Comparison of ENCODE assay signal across 16 cellular contexts in the genomic region with DNA sequence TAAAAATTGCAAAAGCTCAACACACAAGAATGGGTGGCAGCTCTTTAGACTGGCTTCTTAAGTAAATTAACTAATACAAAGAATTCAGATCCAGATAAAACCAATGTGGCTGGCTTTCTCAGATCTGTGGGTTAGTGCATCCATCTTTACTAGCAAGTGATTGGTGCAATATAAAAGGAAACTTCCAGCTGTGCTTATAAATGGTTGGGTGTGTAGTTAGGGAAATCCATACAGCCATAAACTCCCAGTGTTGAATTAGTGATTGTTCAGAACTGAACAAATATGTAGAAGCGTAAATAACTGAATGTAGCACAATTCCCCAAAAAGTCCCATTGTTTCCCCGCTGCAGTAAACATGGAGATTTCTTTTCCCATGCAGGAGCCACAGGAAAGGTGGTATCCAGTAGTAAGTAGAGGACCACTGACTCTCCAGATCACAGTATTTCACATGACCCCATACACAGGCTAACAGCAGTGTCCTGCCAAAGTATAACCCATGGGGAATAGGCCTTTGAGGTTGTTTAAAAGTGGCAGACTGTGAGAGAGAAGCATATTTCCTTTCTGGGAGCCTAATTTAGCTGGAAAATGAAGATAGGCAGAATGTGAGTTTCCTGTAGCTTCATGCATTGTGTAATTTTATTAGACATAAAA.
"Had no signal": no experiment of that assay in that cellular context is flagged by ENCODE, and none has a peak within 500 bp of the region (broad histone marks: within the 10 kb centered on the region; RNA-seq: fewer than 3 reads in every experiment).

No MANE protein-coding gene starts in this region.

- H3K79me2 ChIP-seq: hepatocyte had no signal

- H3K27me3 ChIP-seq: body of pancreas, foreskin keratinocyte, hepatocyte had no signal

- H3K27ac ChIP-seq: body of pancreas, foreskin keratinocyte, hepatocyte had no signal

- H3K9me3 ChIP-seq: body of pancreas had no signal

- H3K4me1 ChIP-seq: foreskin keratinocyte had no signal

- H3K4me2 ChIP-seq: hepatocyte had no signal

- H3K4me3 ChIP-seq: body of pancreas, hepatocyte had no signal

- H2AFZ ChIP-seq: hepatocyte had no signal

- DNase-seq: activated CD4-positive, alpha-beta T cell treated with anti-CD3 and anti-CD28 coated beads, Interleukin-2, amount 50 U/mL, for 1 hour; activated CD8-positive, alpha-beta memory T cell treated with anti-CD3 and anti-CD28 coated beads, Interleukin-2, amount 50 U/mL, for 4 hours; activated naive CD4-positive, alpha-beta T cell treated with anti-CD3 and anti-CD28 coated beads for 36 hours; activated T-cell treated with anti-CD3 and anti-CD28 coated beads, Interleukin-2, amount 50 U/mL, for 4 hours; body of pancreas; effector memory CD4-positive, alpha-beta T cell; foreskin keratinocyte; midbrain; nephron progenitor cell; retina; stimulated activated CD4-positive, alpha-beta T cell treated with anti-CD3 and anti-CD28 coated beads, Interleukin-12 subunit alpha, Interleukin-12 subunit beta, amount 100 ng/mL, for 4 hours; stimulated activated CD4-positive, alpha-beta T cell treated with anti-CD3 and anti-CD28 coated beads, Interleukin-1b, Interleukin-23, amount 100 ng/mL, for 48 hours; stimulated activated CD8-positive, alpha-beta memory T cell treated with anti-CD3 and anti-CD28 coated beads, Interleukin-4, amount 100 ng/mL, for 48 hours; stimulated activated naive CD4-positive, alpha-beta T cell; T1000 had no signal
